1 cellular context compared by ENCODE assay signal in the genomic region with DNA sequence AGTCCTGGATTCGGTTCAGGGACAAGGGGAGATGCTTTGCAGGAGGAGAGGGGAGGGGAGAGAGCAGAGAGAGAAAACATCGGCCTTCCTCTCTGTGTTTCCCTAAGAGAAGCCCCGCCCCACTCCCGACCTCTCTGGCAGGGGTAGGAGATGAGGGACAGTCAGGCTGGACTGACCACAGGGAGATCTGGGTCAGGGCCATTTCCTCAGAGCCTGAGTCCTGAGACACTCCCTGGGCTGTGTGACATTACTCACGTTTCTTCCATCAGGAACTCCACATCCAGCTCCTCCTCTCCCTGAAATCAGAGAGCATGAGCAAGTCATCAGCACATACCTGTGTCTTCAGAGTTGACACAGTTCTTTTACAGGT.
TF ChIP-seq lines count a peak whose summit lies in the region.

No MANE protein-coding gene starts in this region.

TF ChIP-seq in GM23338, 12 proteins besides CTCF, POLR2A, EP300 and RAD21 (continued from another document):
- TF ChIP-seq ZNF462 (CRISPR knock-in tag; IDR thresholded peaks at IDR 0.05) (no peak), JUNB (IDR thresholded peaks at IDR 0.05; ENCODE audit: unreplicated experiment) (no peak), STAT1 (IDR thresholded peaks at IDR 0.05; ENCODE audit: unreplicated experiment) (no peak), EZH2phosphoT487 (IDR thresholded peaks at IDR 0.05; ENCODE audit: unreplicated experiment) (no peak), NANOG (IDR thresholded peaks at IDR 0.05; ENCODE audit: borderline replicate concordance) (no peak), POLR2AphosphoS5 (IDR thresholded peaks at IDR 0.05; ENCODE audit: low read depth) (no peak), ZNF331 (CRISPR knock-in tag; IDR thresholded peaks at IDR 0.05; ENCODE audit: low read depth) (no peak), CREB1 (CRISPR knock-in tag; IDR thresholded peaks at IDR 0.05; ENCODE audit: low read depth) (no peak)
- TF ChIP-seq, protein P1, sequence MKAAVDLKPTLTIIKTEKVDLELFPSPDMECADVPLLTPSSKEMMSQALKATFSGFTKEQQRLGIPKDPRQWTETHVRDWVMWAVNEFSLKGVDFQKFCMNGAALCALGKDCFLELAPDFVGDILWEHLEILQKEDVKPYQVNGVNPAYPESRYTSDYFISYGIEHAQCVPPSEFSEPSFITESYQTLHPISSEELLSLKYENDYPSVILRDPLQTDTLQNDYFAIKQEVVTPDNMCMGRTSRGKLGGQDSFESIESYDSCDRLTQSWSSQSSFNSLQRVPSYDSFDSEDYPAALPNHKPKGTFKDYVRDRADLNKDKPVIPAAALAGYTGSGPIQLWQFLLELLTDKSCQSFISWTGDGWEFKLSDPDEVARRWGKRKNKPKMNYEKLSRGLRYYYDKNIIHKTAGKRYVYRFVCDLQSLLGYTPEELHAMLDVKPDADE (IDR thresholded peaks at IDR 0.05), result no peak
- TF ChIP-seq, protein P2, sequence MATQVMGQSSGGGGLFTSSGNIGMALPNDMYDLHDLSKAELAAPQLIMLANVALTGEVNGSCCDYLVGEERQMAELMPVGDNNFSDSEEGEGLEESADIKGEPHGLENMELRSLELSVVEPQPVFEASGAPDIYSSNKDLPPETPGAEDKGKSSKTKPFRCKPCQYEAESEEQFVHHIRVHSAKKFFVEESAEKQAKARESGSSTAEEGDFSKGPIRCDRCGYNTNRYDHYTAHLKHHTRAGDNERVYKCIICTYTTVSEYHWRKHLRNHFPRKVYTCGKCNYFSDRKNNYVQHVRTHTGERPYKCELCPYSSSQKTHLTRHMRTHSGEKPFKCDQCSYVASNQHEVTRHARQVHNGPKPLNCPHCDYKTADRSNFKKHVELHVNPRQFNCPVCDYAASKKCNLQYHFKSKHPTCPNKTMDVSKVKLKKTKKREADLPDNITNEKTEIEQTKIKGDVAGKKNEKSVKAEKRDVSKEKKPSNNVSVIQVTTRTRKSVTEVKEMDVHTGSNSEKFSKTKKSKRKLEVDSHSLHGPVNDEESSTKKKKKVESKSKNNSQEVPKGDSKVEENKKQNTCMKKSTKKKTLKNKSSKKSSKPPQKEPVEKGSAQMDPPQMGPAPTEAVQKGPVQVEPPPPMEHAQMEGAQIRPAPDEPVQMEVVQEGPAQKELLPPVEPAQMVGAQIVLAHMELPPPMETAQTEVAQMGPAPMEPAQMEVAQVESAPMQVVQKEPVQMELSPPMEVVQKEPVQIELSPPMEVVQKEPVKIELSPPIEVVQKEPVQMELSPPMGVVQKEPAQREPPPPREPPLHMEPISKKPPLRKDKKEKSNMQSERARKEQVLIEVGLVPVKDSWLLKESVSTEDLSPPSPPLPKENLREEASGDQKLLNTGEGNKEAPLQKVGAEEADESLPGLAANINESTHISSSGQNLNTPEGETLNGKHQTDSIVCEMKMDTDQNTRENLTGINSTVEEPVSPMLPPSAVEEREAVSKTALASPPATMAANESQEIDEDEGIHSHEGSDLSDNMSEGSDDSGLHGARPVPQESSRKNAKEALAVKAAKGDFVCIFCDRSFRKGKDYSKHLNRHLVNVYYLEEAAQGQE (IDR thresholded peaks at IDR 0.05; ENCODE audit: unreplicated experiment), result no peak
